22 cellular contexts compared by ENCODE assay signal in the genomic region with DNA sequence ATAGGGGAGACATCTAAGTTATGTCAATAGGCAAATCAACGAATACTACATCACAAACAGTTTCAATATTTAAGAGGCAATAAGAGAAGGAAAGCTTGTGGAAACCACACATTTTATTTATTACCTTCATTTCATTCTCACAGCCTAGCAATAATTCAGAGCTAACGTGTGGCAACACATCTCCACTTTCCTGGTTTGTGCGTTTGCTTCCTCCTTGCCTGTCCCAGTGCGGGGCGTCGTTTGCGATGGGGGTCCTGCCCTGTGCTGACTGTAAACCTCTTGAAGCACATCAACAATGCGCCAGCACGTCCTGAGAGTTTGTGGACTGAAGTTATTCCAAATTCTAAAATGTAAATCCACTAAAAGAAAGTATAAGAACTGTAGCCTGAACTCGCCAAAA. TPM values are rescaled to one million over a fixed set of nuclear protein-coding genes. Genes with fewer than 3 reads are reported as not detected.
DNase-seq lines count a peak whose midpoint lies in the region; ATAC-seq and TF ChIP-seq lines count a peak whose summit lies in the region.
"Had no signal": no experiment of that assay in that cellular context is flagged by ENCODE, and none has a peak within 500 bp of the region (broad histone marks: within the 10 kb centered on the region; RNA-seq: fewer than 3 reads in every experiment).

No MANE protein-coding gene starts in this region.

- H3K4me1 ChIP-seq in hepatocyte (ENCODE audit: insufficient read depth): no peaks in the 10 kb centered on the region
- H3K4me1 ChIP-seq: heart right ventricle, SJSA1, uterus had no signal

- TF ChIP-seq CTCF in CD14-positive monocyte (IDR thresholded peaks at IDR 0.05) (no peak), hepatocyte (IDR thresholded peaks at IDR 0.05; ENCODE audit: poor library complexity) (no peak)

- H3K36me3 Mint-ChIP-seq in CD14-positive monocyte (no peaks in the 10 kb centered on the region), T-cell (no peaks in the 10 kb centered on the region)
- H3K36me3 Mint-ChIP-seq: mesothelial cell of epicardium had no signal

- peak overlapping the region; percentile 59 for H3K4me2 ChIP-seq in hepatocyte

- H3K4me1 Mint-ChIP-seq in CD14-positive monocyte (peaks cover 4% of the 10 kb centered on the region), T-cell (peaks cover 0 to 13% (median 6%) of the 10 kb centered on the region in 3 donors)
- H3K4me1 Mint-ChIP-seq: mesothelial cell of epicardium had no signal

- H3K27me3 Mint-ChIP-seq in CD14-positive monocyte (ENCODE audit: low read depth in 3 of 3) (peaks cover 2 to 3% (median 3%) of the 10 kb centered on the region in 3 donors), T-cell (no peaks in the 10 kb centered on the region)
- H3K27me3 Mint-ChIP-seq: CD4-positive, alpha-beta T cell had no signal

- intact Hi-C loops in CD14-positive monocyte (cut with micrococcal nuclease): no loop called here

- H3K4me3 Mint-ChIP-seq in CD14-positive monocyte (peak overlapping the region; percentile 50 to 79), T-cell (peak overlapping the region in 2 of 3 donors; percentile 39 to 93)
- H3K4me3 Mint-ChIP-seq: HFFc6, mesothelial cell of epicardium had no signal

- no peak overlapping the region for H2AFZ ChIP-seq in hepatocyte

- no peaks in the 10 kb centered on the region for H3K9me3 ChIP-seq in hepatocyte (ENCODE audit: low read depth)
- H3K9me3 ChIP-seq: heart right ventricle, ovary, SJSA1, uterus had no signal

- H3K27ac ChIP-seq in hepatocyte: no peak overlapping the region
- H3K27ac ChIP-seq: heart right ventricle, ovary, SJSA1, uterus had no signal

- no peak overlapping the region for H3K4me3 ChIP-seq in hepatocyte
- H3K4me3 ChIP-seq: heart right ventricle, ovary, SJSA1, uterus had no signal

- peak; percentile 28 for DNase-seq in NCI-H510A treated with DMSO at 0.1 percent for 48 hours (lab: John Stamatoyannopoulos, UW)
- DNase-seq in NCI-H510A (lab: John Stamatoyannopoulos, UW): no peak
- DNase-seq in CD14-positive monocyte (ENCODE audit: low spot score): no peak
- DNase-seq in T-cell: no peak
- no peak for DNase-seq in hepatocyte (ENCODE audit: low spot score)
- no peak for DNase-seq in AG08395 (ENCODE audit: low spot score)
- DNase-seq in germinal center (ENCODE audit: low spot score): no peak
- DNase-seq: amniotic stem cell; caudate nucleus; CD4-positive, alpha-beta T cell; EL; heart right ventricle; HFFc6; kidney; NCI-H1436 treated with DMSO at 0.1 percent for 48 hours; ovary; PC-3; stimulated activated CD4-positive, alpha-beta T cell treated with anti-CD3 and anti-CD28 coated beads, Interleukin-1b, Interleukin-23, amount 100 ng/mL, for 48 hours; uterus had no signal

- peak overlapping the region in 1 of 7 donors; percentile 40 for H3K27ac Mint-ChIP-seq in CD14-positive monocyte
- H3K27ac Mint-ChIP-seq in T-cell: peak overlapping the region in 1 of 2 donors; percentile 57
- H3K27ac Mint-ChIP-seq: HFFc6, mesothelial cell of epicardium had no signal

- H3K79me2 ChIP-seq in hepatocyte: no peaks in the 10 kb centered on the region

- no peaks in the 10 kb centered on the region for H3K27me3 ChIP-seq in hepatocyte
- H3K27me3 ChIP-seq: heart right ventricle, ovary, SJSA1, uterus had no signal

- H3K9me3 Mint-ChIP-seq in CD14-positive monocyte: peaks cover 0 to 11% (median 7%) of the 10 kb centered on the region in 7 donors
- no peaks in the 10 kb centered on the region for H3K9me3 Mint-ChIP-seq in T-cell
- H3K9me3 Mint-ChIP-seq: CD4-positive, alpha-beta T cell; HFFc6; mesothelial cell of epicardium had no signal

- ATAC-seq in T-cell (replicated peaks in 1 of 4) (peak in 1 of 4 experiments; percentile 22), HG02798 (IDR thresholded peaks at IDR 0.05; ENCODE audit: poor library complexity, unreplicated experiment) (no peak)
- ATAC-seq: heart right ventricle, PC-3 had no signal

- no peaks in the 10 kb centered on the region for H3K9me2 ChIP-seq in hepatocyte (replicated peaks; ENCODE audit: insufficient read depth)

- POLR2A ChIA-PET in T-cell (lab: Charles Lee): no interaction called here

- no peaks in the 10 kb centered on the region for H4K20me1 ChIP-seq in hepatocyte (ENCODE audit: insufficient read depth, poor library complexity, severe bottlenecking)

- no peaks in the 10 kb centered on the region for H3K36me3 ChIP-seq in hepatocyte (replicated peaks; ENCODE audit: insufficient read depth, low read depth)
- H3K36me3 ChIP-seq: heart right ventricle, ovary, SJSA1, uterus had no signal

- CTCF ChIA-PET in T-cell (lab: Charles Lee): no interaction called here

- WGBS in hepatocyte (ENCODE audit: low lambda C conversion rate, missing lambda C conversion rate): 59% methylated on average over 10 of the region's 10 CpGs

RNA-seq across cellular contexts. Expression of gene VPS26C, which starts 14.4 kb away (rescaled TPM):
- polyA plus RNA-seq in CD14-positive monocyte (10 to 100 TPM; 69.3 to 75.4 TPM), hepatocyte (43.7 and 49.5 TPM in 2 replicates)
- total RNA-seq in T-cell (10 to 100 TPM; 47.8 to 62.7 (median 57.5) TPM), hepatocyte (74.5 and 75.8 TPM in 2 replicates)
